In genomic region chr1:150567717-150568561, GRCh38 we compare ENCODE assay signal across 9 cellular contexts. TPM values are rescaled to one million over a fixed set of nuclear protein-coding genes. Genes with fewer than 3 reads are reported as not detected.
A peak's percentile ranks its signal among the peaks of the same experiment; 100 is the strongest.
DNase-seq lines count a peak whose midpoint lies in the region; ATAC-seq and TF ChIP-seq lines count a peak whose summit lies in the region.
"Had no signal": no experiment of that assay in that cellular context is flagged by ENCODE, and none has a peak within 500 bp of the region (broad histone marks: within the 10 kb centered on the region; RNA-seq: fewer than 3 reads in every experiment).

No MANE protein-coding gene starts in this region.

- TF ChIP-seq POLR2A in GM15510 (IDR thresholded peaks at IDR 0.05; ENCODE audit: borderline replicate concordance, extremely low read depth, insufficient read length) (peak; percentile 49), gastrocnemius medialis (IDR thresholded peaks at IDR 0.05) (peak; percentile 13 to 51)

- H3K27me3 ChIP-seq in ACC112 (ENCODE audit: insufficient read depth, low read length) (no peaks in the 10 kb centered on the region), gastrocnemius medialis (no peaks in the 10 kb centered on the region)

- intact Hi-C loops in gastrocnemius medialis (cut with DNase I; ENCODE audit: low total_unique reads), result loop anchor here (1.0 to 10.0 kb wide), 2 partner anchors 11 to 307 kb away; partner anchors contain the start of genes ARNT and MCL1

- peak overlapping the region; percentile 61 for H3K4me3 ChIP-seq in ACC112 (ENCODE audit: low read depth, low read length)
- peak overlapping the region; percentile 48 to 54 (median 52) for H3K4me3 ChIP-seq in gastrocnemius medialis

- no peak overlapping the region for H2AFZ ChIP-seq in ACC112 (ENCODE audit: low read length, unreplicated experiment)

- H3K79me2 ChIP-seq in ACC112 (ENCODE audit: control insufficient read depth, insufficient read depth, low read length, unreplicated experiment), result peaks cover 24% of the 10 kb centered on the region

- no peaks in the 10 kb centered on the region for H3K9me3 ChIP-seq in gastrocnemius medialis

- H3K4me1 ChIP-seq in ACC112 (ENCODE audit: control insufficient read depth, insufficient read depth, low read length, unreplicated experiment), result peaks cover 76% of the 10 kb centered on the region
- peaks cover 97 to 99% of the 10 kb centered on the region in 2 donors for H3K4me1 ChIP-seq in gastrocnemius medialis

- DNase-seq in SHP77 treated with DMSO at 0.1 percent for 48 hours (lab: John Stamatoyannopoulos, UW) (peak; percentile 79), T47D (ENCODE audit: low read depth in 1 of 2, low spot score in 1 of 2) (peak; percentile 79 to 100), iPS-NIHi11 (ENCODE audit: low spot score) (peak; percentile 74), gastrocnemius medialis (peak; percentile 89 to 95)

- H3K27ac ChIP-seq in ACC112 (ENCODE audit: low read depth, low read length) (peak overlapping the region; percentile 100), gastrocnemius medialis (peak overlapping the region; percentile 100)

- no peak for TF ChIP-seq CTCF in gastrocnemius medialis (IDR thresholded peaks at IDR 0.05 in 4 of 5, conservative IDR thresholded peaks at IDR 0.05 in 1 of 5)

- H3K36me3 ChIP-seq in ACC112 (ENCODE audit: insufficient read depth, low read length), result peaks cover 6% of the 10 kb centered on the region
- H3K36me3 ChIP-seq in gastrocnemius medialis, result peaks cover 0 to 6% of the 10 kb centered on the region in 2 donors

- in situ Hi-C loops in T47D (cut with HindIII; ENCODE audit: low pct_unique_long_range_greater_than_20kb, low sequenced_read_pairs), result no loop called here
- in situ Hi-C loops in gastrocnemius medialis (cut with MboI; ENCODE audit: low sequenced_read_pairs in 4 of 4), result loop anchor here in 2 of 4 donors (10.0 kb wide), 1 partner anchor 57 kb away; the partner anchor contains the start of gene ENSA (in 2 of the 2)

- ATAC-seq in HG03571 (IDR thresholded peaks at IDR 0.05; ENCODE audit: unreplicated experiment) (peak; percentile 8), gastrocnemius medialis (peak; percentile 86 to 90), GM21526 (IDR thresholded peaks at IDR 0.05; ENCODE audit: low FRiP score, unreplicated experiment) (no peak)

RNA-seq across cellular contexts. Expression of gene MCL1, which starts 11.5 kb away (rescaled TPM):
- 100 to 1,000 TPM; 136 to 199 (median 176) TPM for total RNA-seq in gastrocnemius medialis

RNA-seq across cellular contexts. Expression of gene ADAMTSL4, which starts 18.7 kb away (rescaled TPM):
- 10 to 100 TPM in 2 of 4 donors, 1 to 10 TPM in 2; 5.6 to 30.0 (median 10.7) TPM for total RNA-seq in gastrocnemius medialis

RNA-seq across cellular contexts. Expression of gene FALEC, which starts 52.4 kb away (rescaled TPM):
- not detected for total RNA-seq in gastrocnemius medialis
- total RNA-seq: subcutaneous adipose tissue had no signal
